In the genomic region with DNA sequence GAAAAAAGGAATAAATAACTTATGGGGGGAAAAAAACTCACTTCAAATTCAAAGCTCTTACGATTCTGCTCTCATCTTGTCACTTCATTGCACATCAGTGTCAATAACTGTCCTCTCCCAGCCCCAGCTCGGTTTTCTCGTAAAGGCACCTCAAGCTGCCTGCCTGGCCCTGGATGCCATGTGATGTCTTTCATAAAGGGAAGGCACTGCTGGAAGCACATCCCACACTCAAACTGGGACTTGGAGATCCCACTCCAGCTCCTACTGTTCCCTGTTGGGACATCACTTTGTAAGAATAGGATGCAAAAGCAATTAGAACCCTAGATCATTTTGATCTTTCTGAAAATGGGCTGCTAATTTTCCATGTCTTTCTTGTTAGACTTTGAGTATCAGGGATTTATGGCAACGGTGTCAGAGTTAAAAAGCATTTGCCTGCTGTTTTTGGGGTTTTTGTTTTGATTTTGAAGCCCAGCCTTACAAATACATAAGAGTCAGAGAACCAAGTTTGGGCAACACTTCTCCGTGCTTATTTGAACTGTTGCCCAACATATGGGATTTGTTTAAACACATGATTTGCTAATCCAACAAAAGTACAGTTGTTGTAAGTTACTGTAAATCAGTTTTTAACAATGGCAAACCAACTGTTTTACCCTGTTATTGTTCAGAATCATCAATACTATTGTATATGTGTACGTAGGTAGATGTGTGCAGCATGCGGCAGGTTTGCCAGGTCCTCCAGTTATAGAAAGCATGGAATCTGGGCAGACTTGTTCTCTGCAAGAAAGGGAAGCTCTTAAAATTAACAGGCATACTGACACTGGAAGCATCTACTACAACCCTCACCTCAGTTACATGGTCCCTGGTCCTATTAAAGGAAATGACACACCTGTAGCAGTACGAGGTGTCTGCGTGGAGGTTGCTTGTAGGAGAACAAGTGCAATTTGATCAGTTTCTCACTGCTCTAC, we compare ENCODE assay signal across 19 cellular contexts. TPM values are rescaled to one million over a fixed set of nuclear protein-coding genes. Genes with fewer than 3 reads are reported as not detected.
DNase-seq lines count a peak whose midpoint lies in the region; ATAC-seq, FAIRE-seq and TF ChIP-seq lines count a peak whose summit lies in the region.
"Had no signal": no experiment of that assay in that cellular context is flagged by ENCODE, and none has a peak within 500 bp of the region (broad histone marks: within the 10 kb centered on the region; RNA-seq: fewer than 3 reads in every experiment).

No MANE protein-coding gene starts in this region.

- TF ChIP-seq EP300 in HepG2 (IDR thresholded peaks at IDR 0.05; ENCODE audit: low read depth in 2 of 2, low read length in 2 of 2) (peak in 1 of 2 experiments; percentile 27; a peak in 1 of 4 replicates), HepG2 (CRISPR knock-in tag; IDR thresholded peaks at IDR 0.05; ENCODE audit: borderline replicate concordance) (no peak)

- intact Hi-C loops in HepG2 (cut with micrococcal nuclease; ENCODE audit: unreplicated experiment) (no loop called here), right lobe of liver (cut with DNase I) (no loop called here), activated B cell treated with CpG ODN at 0.5 μM for 24 hours (cut with micrococcal nuclease) (no loop called here)

- H3K4me1 Mint-ChIP-seq in activated B cell treated with CpG ODN at 0.5 μM for 24 hours, result peaks cover 42% of the 10 kb centered on the region

- H3K4me3 ChIP-seq in HepG2 (replicated peaks in 1 of 3; ENCODE audit: insufficient read depth in 1 of 3, low read depth in 2 of 3, low read length in 3 of 3) (no peak overlapping the region), right lobe of liver (no peak overlapping the region), foreskin fibroblast (ENCODE audit: low read depth in 1 of 2, low read length in 2 of 2) (peak overlapping the region in 1 of 2 donors; percentile 6)
- H3K4me3 ChIP-seq: HAP-1, lung had no signal

- H3K27ac ChIP-seq in HepG2 (ENCODE audit: extremely low read length, insufficient read depth, low read length) (no peak overlapping the region), right lobe of liver (no peak overlapping the region)

- TF ChIP-seq RAD21 in HepG2 (CRISPR knock-in tag; IDR thresholded peaks at IDR 0.05), result no peak

- TSS peak; percentile 11 for BruUV-seq in HepG2 (replicated peaks; lab: Mats Ljungman, UMichigan)

- TF ChIP-seq POLR2A in HepG2 (IDR thresholded peaks at IDR 0.05; ENCODE audit: insufficient read depth in 1 of 2, low read depth in 2 of 2, low read length in 2 of 2) (no peak), right lobe of liver (IDR thresholded peaks at IDR 0.05) (no peak), GM12892 (IDR thresholded peaks at IDR 0.05; ENCODE audit: low read depth, low read length) (no peak)

- H3K9me3 ChIP-seq in HepG2 (ENCODE audit: low read length) (no peaks in the 10 kb centered on the region), right lobe of liver (no peaks in the 10 kb centered on the region)
- H3K9me3 ChIP-seq: HAP-1 had no signal

- CTCF ChIA-PET in HepG2 (lab: Yijun Ruan, JAX; ENCODE audit: low intra/inter-chr PET ratio, low total read pairs) (no interaction called here), activated B cell treated with CpG ODN at 0.5 μM for 24 hours (lab: Charles Lee) (interaction anchor here (0.7 to 2.1 kb wide), 2 partner anchors 11 to 21 kb away, joined by 3 to 4 read pairs; a partner anchor contains a TSS)

- H2AFZ ChIP-seq in HepG2 (ENCODE audit: low read length), result no peak overlapping the region

- DNase-seq in HepG2 (ENCODE audit: low spot score) (no peak), right lobe of liver (no peak), activated B cell treated with CpG ODN at 0.5 μM for 24 hours (no peak), foreskin fibroblast (peak; percentile 37 to 78), GM12892 (ENCODE audit: insufficient read length) (no peak)
- no peak for DNase-seq in NK-92 treated with Interleukin-12 subunit alpha and Interleukin-12 subunit beta, amount 100 ng/mL, for 24 hours (lab: John Stamatoyannopoulos, UW)
- DNase-seq in activated CD4-positive, alpha-beta T cell treated with anti-CD3 and anti-CD28 coated beads, Interleukin-2, amount 50 U/mL, for 4 hours, result no peak
- DNase-seq: activated effector memory CD4-positive, alpha-beta T cell treated with Interleukin-2 at 50 U/mL for 16 hours; C1 segment of cervical spinal cord; EL; NCI-H1105; NCI-H226; nucleus accumbens; stimulated activated CD4-positive, alpha-beta T cell treated with anti-CD3 and anti-CD28 coated beads, Interleukin-4, amount 100 ng/mL, for 1 hour had no signal

- peaks cover 22% of the 10 kb centered on the region for H3K4me1 ChIP-seq in HepG2 (ENCODE audit: insufficient read depth, low read length)
- H3K4me1 ChIP-seq in right lobe of liver, result peaks cover 0 to 25% (median 0%) of the 10 kb centered on the region in 4 donors
- H3K4me1 ChIP-seq: HAP-1 had no signal

- no peaks in the 10 kb centered on the region for H3K27me3 Mint-ChIP-seq in activated B cell treated with CpG ODN at 0.5 μM for 24 hours

- WGBS in HepG2 (ENCODE audit: low lambda C conversion rate), result 82% methylated on average over 9 of the region's 9 CpGs
- WGBS in right lobe of liver (ENCODE audit: insufficient coverage, low coverage, low lambda C conversion rate, missing lambda C conversion rate), result 84% methylated on average over 9 of the region's 9 CpGs

- POLR2A ChIA-PET in HepG2 (lab: Yijun Ruan, JAX) (interaction anchor here (1.4 to 2.1 kb wide), 2 partner anchors 11 to 21 kb away, joined by 3 to 7 read pairs; a partner anchor contains a TSS), activated B cell treated with CpG ODN at 0.5 μM for 24 hours (lab: Charles Lee) (interaction anchor here (0.8 kb wide), 1 partner anchor 93 kb away, joined by 3 read pairs; no protein-coding TSS in a partner anchor)

- H4K20me1 ChIP-seq in HepG2 (ENCODE audit: insufficient read depth, low read length), result peaks cover 72% of the 10 kb centered on the region

- H3K36me3 Mint-ChIP-seq in activated B cell treated with CpG ODN at 0.5 μM for 24 hours (ENCODE audit: low read depth), result peaks cover 63% of the 10 kb centered on the region

- H3K9ac ChIP-seq in HepG2 (ENCODE audit: insufficient read depth, low read depth, low read length), result no peak overlapping the region

- 0 out of 3 replicates have a peak, but pooled peaks have one; percentile 7 for ATAC-seq in HepG2
- no peak for ATAC-seq in right lobe of liver
- no peak for ATAC-seq in activated B cell treated with CpG ODN at 0.5 μM for 24 hours (ENCODE audit: low read depth)
- ATAC-seq in GM21423 (IDR thresholded peaks at IDR 0.05; ENCODE audit: unreplicated experiment), result no peak
- ATAC-seq: sciatic nerve had no signal

- TF ChIP-seq CTCF in HepG2 (CRISPR knock-in tag; IDR thresholded peaks at IDR 0.05) (no peak), right lobe of liver (IDR thresholded peaks at IDR 0.05) (no peak), activated B cell treated with CpG ODN at 0.5 μM for 24 hours (IDR thresholded peaks at IDR 0.05) (no peak), foreskin fibroblast (IDR thresholded peaks at IDR 0.05; ENCODE audit: low read depth, low read length) (no peak)

- FAIRE-seq in HepG2 (lab: Jason Lieb, UNC), result no peak
- FAIRE-seq in GM12892 (lab: Jason Lieb, UNC), result no peak
- FAIRE-seq: frontal cortex had no signal

- peak overlapping the region; percentile 62 for H3K27ac Mint-ChIP-seq in activated B cell treated with CpG ODN at 0.5 μM for 24 hours

- no peak overlapping the region for H3K4me3 Mint-ChIP-seq in activated B cell treated with CpG ODN at 0.5 μM for 24 hours

- peaks cover 39 to 67% of the 10 kb centered on the region in 2 experiments for H3K36me3 ChIP-seq in HepG2 (replicated peaks in 1 of 2; ENCODE audit: control insufficient read depth in 1 of 2, insufficient read depth in 2 of 2, low read length in 2 of 2)
- peaks cover 0 to 29% (median 3%) of the 10 kb centered on the region in 4 donors for H3K36me3 ChIP-seq in right lobe of liver

- H3K79me2 ChIP-seq in HepG2 (ENCODE audit: insufficient read depth, low read length), result peaks cover 38% of the 10 kb centered on the region

- no peaks in the 10 kb centered on the region for H3K9me3 Mint-ChIP-seq in activated B cell treated with CpG ODN at 0.5 μM for 24 hours

- in situ Hi-C loops in HepG2 (cut with HindIII; ENCODE audit: extremely low pct_ligation_motif_present, low pct_unique_long_range_greater_than_20kb), result loop anchor here (10.0 kb wide), 1 partner anchor 298 kb away; no protein-coding TSS in a partner anchor

- H3K27me3 ChIP-seq in HepG2 (ENCODE audit: control insufficient read depth in 1 of 2, insufficient read depth in 2 of 2, low read length in 2 of 2) (no peaks in the 10 kb centered on the region), right lobe of liver (no peaks in the 10 kb centered on the region)

- H3K4me2 ChIP-seq in HepG2 (ENCODE audit: low read depth, low read length), result no peak overlapping the region

RNA-seq across cellular contexts. Expression of a gene that starts 20.6 kb away (rescaled TPM):
- total RNA-seq in HepG2 (2016; rRNA removed; fragmentation: Illumina TruSeq; extraction: Trizol) (6.7 and 11.8 TPM in 2 replicates), right lobe of liver (10 to 100 TPM in 2 of 6 experiments, 1 to 10 TPM in 4; 3.7 to 14.4 (median 8.4) TPM), activated B cell treated with CpG ODN at 0.5 μM for 24 hours (45.6 and 47.3 TPM in 2 replicates)
- 1.4 and 1.5 TPM in 2 replicates for total RNA-seq in HepG2 (2016; cell fraction: cytosol; rRNA removed; fragmentation: Illumina TruSeq; extraction: Trizol; ENCODE audit: low read depth)
- 6.7 and 10.6 TPM in 2 replicates for total RNA-seq in HepG2 (2016; cell fraction: insoluble cytoplasmic fraction; rRNA removed; fragmentation: Illumina TruSeq; extraction: Trizol)
- 7.8 and 8.3 TPM in 2 replicates for total RNA-seq in HepG2 (2016; cell fraction: membrane; rRNA removed; fragmentation: Illumina TruSeq; extraction: Trizol)
- total RNA-seq in HepG2 (2016; cell fraction: nucleus; rRNA removed; fragmentation: Illumina TruSeq; extraction: Trizol), result 14.3 and 14.5 TPM in 2 replicates
- polyA plus RNA-seq in HepG2 (2011; rRNA removed), result 22.6 and 23.5 TPM in 2 replicates
- polyA plus RNA-seq in HepG2 (2011; cell fraction: cytosol; rRNA removed), result 18.0 and 25.0 TPM in 2 replicates
- 19.6 and 25.0 TPM in 2 replicates for polyA plus RNA-seq in HepG2 (2011; cell fraction: nucleus; rRNA removed)
- 42.6 and 46.2 TPM in 2 replicates for polyA plus RNA-seq in HepG2 (2012)
- 1.8 and 2.6 TPM in 2 replicates for polyA plus RNA-seq in HepG2 (2016; cell fraction: cytosol; fragmentation: Illumina TruSeq; extraction: Trizol; ENCODE audit: low read depth)
- 15.8 and 17.6 TPM in 2 replicates for polyA plus RNA-seq in HepG2 (2016; cell fraction: insoluble cytoplasmic fraction; fragmentation: Illumina TruSeq; extraction: Trizol; ENCODE audit: low read depth)
- polyA plus RNA-seq in HepG2 (2016; cell fraction: membrane; fragmentation: Illumina TruSeq; extraction: Trizol; ENCODE audit: low read depth), result 6.6 and 6.8 TPM in 2 replicates
- 25.6 and 26.8 TPM in 2 replicates for polyA plus RNA-seq in HepG2 (2016; cell fraction: nucleus; fragmentation: Illumina TruSeq; extraction: Trizol; ENCODE audit: insufficient read depth, low read depth)
- polyA minus RNA-seq in HepG2 (2011; rRNA and poly(A)+ RNA removed; ENCODE audit: low replicate concordance), result 7.6 and 39.9 TPM in 2 replicates
- 37.8 and 40.2 TPM in 2 replicates for polyA minus RNA-seq in HepG2 (2011; cell fraction: cytosol; rRNA and poly(A)+ RNA removed)
- polyA minus RNA-seq in HepG2 (2011; cell fraction: nucleus; rRNA and poly(A)+ RNA removed), result 37.5 and 39.7 TPM in 2 replicates
- 21.0 TPM for polyA plus RNA-seq in GM12892 (2012; ENCODE audit: missing spikeins)

Comparison
In these comparisons a context has a peak if more than half of its experiments do, and no peak if none do; other contexts are left out.
1. DNase-seq: peak in foreskin fibroblast (2 of 2); none in HepG2 (single experiment), right lobe of liver (0 of 3), activated B cell treated with CpG ODN at 0.5 μM for 24 hours (single experiment), NK-92 treated with Interleukin-12 subunit alpha and Interleukin-12 subunit beta, amount 100 ng/mL, for 24 hours (single experiment), activated CD4-positive, alpha-beta T cell treated with anti-CD3 and anti-CD28 coated beads, Interleukin-2, amount 50 U/mL, for 4 hours (0 of 2) and GM12892 (single experiment).